Comparison of ENCODE assay signal across 23 cellular contexts in genomic region chr15:69663441-69663840, GRCh38.
"Had no signal": no experiment of that assay in that cellular context is flagged by ENCODE, and none has a peak within 500 bp of the region (broad histone marks: within the 10 kb centered on the region; RNA-seq: fewer than 3 reads in every experiment).

No MANE protein-coding gene starts in this region.

- H3K9ac ChIP-seq: neural progenitor cell had no signal

- H3K36me3 ChIP-seq: gastrocnemius medialis, left lung, neural progenitor cell, sigmoid colon, tibial artery had no signal

- ATAC-seq: esophagus mucosa; gastrocnemius medialis; left cardiac atrium; left lung; naive thymus-derived CD4-positive, alpha-beta T cell; psoas muscle; right cardiac atrium; stimulated activated memory B cell treated with anti-CD40 and anti-IgM and Interleukin-4, amounts not matched to agents 10 μg/mL and 1 μg/mL and 100 μg/mL, for 72 hours; stimulated activated naive CD8-positive, alpha-beta T cell treated with anti-CD3 and anti-CD28 coated beads, Interleukin-15, Interleukin-2, amounts not matched to agents 100 U/mL and 50 U/mL, for 24 hours had no signal

- H3K27ac ChIP-seq: epithelial cell of prostate, gastrocnemius medialis, left lung, neural progenitor cell, psoas muscle, sigmoid colon, testis, tibial artery had no signal

- H2AFZ ChIP-seq: neural progenitor cell had no signal

- DNase-seq: effector CD8-positive, alpha-beta T cell; endodermal cell; foreskin fibroblast; gastrocnemius medialis; left cardiac atrium; left lung; mesenchymal stem cell; midbrain; naive thymus-derived CD4-positive, alpha-beta T cell; nucleus accumbens; psoas muscle; right cardiac atrium; sigmoid colon; stimulated activated CD4-positive, alpha-beta T cell treated with anti-CD3 and anti-CD28 coated beads, Interleukin-2, amount 100 ng/mL, for 24 hours; stimulated activated CD4-positive, alpha-beta T cell treated with anti-CD3 and anti-CD28 coated beads, Interleukin-4, amount 100 ng/mL, for 24 hours; stimulated activated naive CD8-positive, alpha-beta T cell treated with anti-CD3 and anti-CD28 coated beads, Interleukin-15, Interleukin-2, amounts not matched to agents 100 U/mL and 50 U/mL, for 24 hours; substantia nigra; testis; tibial artery had no signal

- H3K4me1 ChIP-seq: gastrocnemius medialis, psoas muscle had no signal

- H3K4me3 ChIP-seq: gastrocnemius medialis, left lung, neural progenitor cell, psoas muscle, sigmoid colon, testis, tibial artery had no signal

- H3K27me3 ChIP-seq: gastrocnemius medialis, neural progenitor cell, testis had no signal

- H3K9me3 ChIP-seq: gastrocnemius medialis, left lung, psoas muscle, sigmoid colon, testis, tibial artery had no signal

- H3K4me2 ChIP-seq: neural progenitor cell had no signal
